In genomic region chr3:119323401-119324107, GRCh38 we compare ENCODE assay signal across 8 cellular contexts.
DNase-seq lines count a peak whose midpoint lies in the region; ATAC-seq and FAIRE-seq lines count a peak whose summit lies in the region.
"Had no signal": no experiment of that assay in that cellular context is flagged by ENCODE, and none has a peak within 500 bp of the region (broad histone marks: within the 10 kb centered on the region; RNA-seq: fewer than 3 reads in every experiment).

No MANE protein-coding gene starts in this region.

- H3K9me3 Mint-ChIP-seq in activated naive CD8-positive, alpha-beta T cell treated with anti-CD3 and anti-CD28 coated beads, Interleukin-2, amount 50 U/mL, for 24 hours, result no peaks in the 10 kb centered on the region

- no peak for FAIRE-seq in RCC 7860 (lab: Jason Lieb, UNC)
- FAIRE-seq: islet of Langerhans had no signal

- peaks cover 50% of the 10 kb centered on the region for H3K4me1 Mint-ChIP-seq in activated naive CD8-positive, alpha-beta T cell treated with anti-CD3 and anti-CD28 coated beads, Interleukin-2, amount 50 U/mL, for 24 hours

- H3K4me3 Mint-ChIP-seq in activated naive CD8-positive, alpha-beta T cell treated with anti-CD3 and anti-CD28 coated beads, Interleukin-2, amount 50 U/mL, for 24 hours, result peak overlapping the region; percentile 86

- H3K27ac Mint-ChIP-seq in activated naive CD8-positive, alpha-beta T cell treated with anti-CD3 and anti-CD28 coated beads, Interleukin-2, amount 50 U/mL, for 24 hours, result peak overlapping the region; percentile 95

- DNase-seq in NCI-H1105 (lab: John Stamatoyannopoulos, UW) (peak; percentile 45), RCC 7860 (ENCODE audit: low spot score) (no peak)
- DNase-seq in activated naive CD8-positive, alpha-beta T cell treated with anti-CD3 and anti-CD28 coated beads, Interleukin-2, amount 50 U/mL, for 24 hours, result no peak
- DNase-seq in stimulated activated naive CD4-positive, alpha-beta T cell (lab: John Stamatoyannopoulos, UW), result peak; percentile 58 to 89 (median 76)

- ATAC-seq in GM18861 (IDR thresholded peaks at IDR 0.05; ENCODE audit: unreplicated experiment) (peak; percentile 24), HG02610 (IDR thresholded peaks at IDR 0.05; ENCODE audit: unreplicated experiment) (peak; percentile 30)
- peak; percentile 13 for ATAC-seq in activated naive CD8-positive, alpha-beta T cell treated with anti-CD3 and anti-CD28 coated beads, Interleukin-2, amount 50 U/mL, for 24 hours

- H3K27me3 ChIP-seq in layer of hippocampus (ENCODE audit: control insufficient read depth, insufficient read depth, low read length), result no peaks in the 10 kb centered on the region

- peak overlapping the region; percentile 82 for H3K27ac ChIP-seq in layer of hippocampus (ENCODE audit: low read depth, low read length)

- H3K27me3 Mint-ChIP-seq in activated naive CD8-positive, alpha-beta T cell treated with anti-CD3 and anti-CD28 coated beads, Interleukin-2, amount 50 U/mL, for 24 hours, result no peaks in the 10 kb centered on the region

- H3K36me3 Mint-ChIP-seq in activated naive CD8-positive, alpha-beta T cell treated with anti-CD3 and anti-CD28 coated beads, Interleukin-2, amount 50 U/mL, for 24 hours (ENCODE audit: low read depth), result peaks cover 19% of the 10 kb centered on the region

Comparison
In these comparisons a context has a peak if more than half of its experiments do, and no peak if none do; other contexts are left out.
1. DNase-seq: peak in NCI-H1105 (single experiment) and stimulated activated naive CD4-positive, alpha-beta T cell (6 of 6); none in activated naive CD8-positive, alpha-beta T cell treated with anti-CD3 and anti-CD28 coated beads, Interleukin-2, amount 50 U/mL, for 24 hours (single experiment) and RCC 7860 (single experiment).
2. Peak in every context shown above with its lines, with median percentiles within 50 percentile points of each other: ATAC-seq.